7 cellular contexts compared by ENCODE assay signal in the genomic region with DNA sequence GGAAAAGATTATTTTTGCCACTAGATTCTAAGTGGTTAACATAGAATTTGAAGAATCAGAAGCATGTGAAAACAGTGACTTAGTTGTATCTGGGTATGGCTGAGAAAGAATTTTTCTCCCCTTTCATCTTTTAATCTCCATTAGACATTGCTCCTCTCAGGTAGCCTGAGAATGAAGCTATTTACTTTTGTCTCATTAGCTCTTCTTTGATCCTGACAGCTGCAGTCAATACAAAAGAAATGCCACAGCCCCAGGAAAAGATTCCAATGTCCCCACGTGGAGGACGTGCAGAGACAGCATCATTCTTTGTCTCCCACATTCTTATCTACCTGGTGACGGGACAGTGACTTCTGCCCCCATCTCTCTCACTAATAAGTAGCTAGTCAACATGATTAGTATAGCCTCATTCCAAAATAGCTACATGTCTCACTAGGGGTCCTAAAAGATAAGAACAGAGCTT. TPM values are rescaled to one million over a fixed set of nuclear protein-coding genes. Genes with fewer than 3 reads are reported as not detected.
"Had no signal": no experiment of that assay in that cellular context is flagged by ENCODE, and none has a peak within 500 bp of the region (broad histone marks: within the 10 kb centered on the region; RNA-seq: fewer than 3 reads in every experiment).

No MANE protein-coding gene starts in this region.

RNA-seq across cellular contexts. Expression of gene SLC2A14, which starts 21.1 kb away (rescaled TPM):
- total RNA-seq: dermis blood vessel endothelial cell, kidney, left ventricle myocardium inferior, lower lobe of right lung, vagina had no signal
- polyA plus RNA-seq: esophagus, right cardiac atrium had no signal
